In the genomic region with DNA sequence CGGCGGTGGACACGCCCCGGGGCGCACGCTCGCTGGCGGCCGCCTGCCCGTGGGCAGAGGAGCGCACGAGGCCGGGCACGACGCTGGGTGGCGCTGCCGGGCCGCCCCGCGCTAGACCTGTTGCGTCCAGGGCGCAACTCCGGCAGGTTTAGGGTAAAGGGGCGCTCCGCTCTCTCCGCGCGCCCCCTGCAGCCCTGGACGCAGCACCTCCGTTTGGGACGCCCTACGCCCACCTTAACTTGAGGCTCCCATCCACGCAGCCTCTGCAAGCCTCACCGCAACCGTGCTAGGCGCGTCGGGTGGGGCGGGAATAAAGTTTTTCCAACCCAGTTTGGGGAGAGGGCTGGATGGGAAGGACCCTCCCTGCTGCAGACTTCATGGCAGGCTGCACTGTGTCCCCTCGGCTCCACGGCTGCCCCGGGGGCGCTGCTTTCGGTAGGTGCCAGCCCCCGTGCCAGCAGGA, we compare ENCODE assay signal across 9 cellular contexts. TPM values are rescaled to one million over a fixed set of nuclear protein-coding genes. Genes with fewer than 3 reads are reported as not detected.
A peak's percentile ranks its signal among the peaks of the same experiment; 100 is the strongest.
DNase-seq lines count a peak whose midpoint lies in the region; ATAC-seq and TF ChIP-seq lines count a peak whose summit lies in the region.
"Had no signal": no experiment of that assay in that cellular context is flagged by ENCODE, and none has a peak within 500 bp of the region (broad histone marks: within the 10 kb centered on the region; RNA-seq: fewer than 3 reads in every experiment).

No MANE protein-coding gene starts in this region.

- H3K27me3 Mint-ChIP-seq in CD14-positive monocyte (ENCODE audit: low read depth in 3 of 3) (peaks cover 36 to 49% (median 48%) of the 10 kb centered on the region in 3 donors), activated B cell treated with CpG ODN at 0.5 μM for 24 hours (no peaks in the 10 kb centered on the region)
- H3K27me3 Mint-ChIP-seq in naive thymus-derived CD4-positive, alpha-beta T cell = peaks cover 15 to 38% (median 16%) of the 10 kb centered on the region in 5 donors

- H3K36me3 ChIP-seq in naive thymus-derived CD4-positive, alpha-beta T cell (ENCODE audit: control insufficient read depth in 2 of 3, insufficient read depth in 3 of 3, low read length in 3 of 3) = no peaks in the 10 kb centered on the region
- no peaks in the 10 kb centered on the region for H3K36me3 ChIP-seq in tibial artery

- no peaks in the 10 kb centered on the region for H3K4me1 ChIP-seq in naive thymus-derived CD4-positive, alpha-beta T cell (ENCODE audit: control insufficient read depth in 2 of 2, insufficient read depth in 2 of 2, low read length in 2 of 2)
- H3K4me1 ChIP-seq in tibial artery = peaks cover 0 to 23% (median 17%) of the 10 kb centered on the region in 4 donors

- intact Hi-C loops in CD14-positive monocyte (cut with micrococcal nuclease) (loop anchor here (1.0 to 5.0 kb wide), 4 partner anchors 80 to 335 kb away; no protein-coding TSS in a partner anchor), activated B cell treated with CpG ODN at 0.5 μM for 24 hours (cut with micrococcal nuclease) (loop anchor here (1.0 kb wide), 4 partner anchors 43 to 335 kb away; no protein-coding TSS in a partner anchor), tibial artery (cut with DNase I; ENCODE audit: low total_unique reads) (no loop called here)
- intact Hi-C loops in naive thymus-derived CD4-positive, alpha-beta T cell (cut with micrococcal nuclease) = no loop called here

- POLR2A ChIA-PET in activated B cell treated with CpG ODN at 0.5 μM for 24 hours (lab: Charles Lee) = interaction anchor here (0.7 to 2.2 kb wide), 2 partner anchors 81 to 388 kb away, joined by 4 to 10 read pairs; a partner anchor contains a TSS
- POLR2A ChIA-PET in naive thymus-derived CD4-positive, alpha-beta T cell (lab: Charles Lee) = no interaction called here

- H3K4me3 ChIP-seq in naive thymus-derived CD4-positive, alpha-beta T cell (ENCODE audit: low read length) = no peak overlapping the region
- H3K4me3 ChIP-seq in tibial artery = peak overlapping the region; percentile 38 to 49

- ATAC-seq in GM19438 (IDR thresholded peaks at IDR 0.05; ENCODE audit: low read depth, unreplicated experiment) = peak; percentile 54
- ATAC-seq in activated B cell treated with CpG ODN at 0.5 μM for 24 hours (ENCODE audit: low read depth) = peak; percentile 92
- ATAC-seq in naive thymus-derived CD4-positive, alpha-beta T cell = peak; percentile 90
- ATAC-seq in HG03196 (IDR thresholded peaks at IDR 0.05; ENCODE audit: unreplicated experiment) = no peak

- H3K4me1 Mint-ChIP-seq in CD14-positive monocyte = peaks cover 18% of the 10 kb centered on the region
- H3K4me1 Mint-ChIP-seq in activated B cell treated with CpG ODN at 0.5 μM for 24 hours = peaks cover 23% of the 10 kb centered on the region
- peaks cover 0 to 8% (median 3%) of the 10 kb centered on the region in 7 donors for H3K4me1 Mint-ChIP-seq in naive thymus-derived CD4-positive, alpha-beta T cell

- no peak overlapping the region for H3K27ac ChIP-seq in naive thymus-derived CD4-positive, alpha-beta T cell (ENCODE audit: low read depth, low read length)
- no peak overlapping the region for H3K27ac ChIP-seq in tibial artery

- H3K9me3 ChIP-seq in naive thymus-derived CD4-positive, alpha-beta T cell (ENCODE audit: control insufficient read depth in 2 of 3, low read length in 3 of 3) = no peaks in the 10 kb centered on the region
- H3K9me3 ChIP-seq in tibial artery = no peaks in the 10 kb centered on the region

- TF ChIP-seq CTCF in CD14-positive monocyte (IDR thresholded peaks at IDR 0.05) (peak; percentile 92), activated B cell treated with CpG ODN at 0.5 μM for 24 hours (IDR thresholded peaks at IDR 0.05) (no peak), tibial artery (IDR thresholded peaks at IDR 0.05) (peak; percentile 57 to 68)

- H3K4me3 Mint-ChIP-seq in CD14-positive monocyte (peak overlapping the region; percentile 77 to 86), activated B cell treated with CpG ODN at 0.5 μM for 24 hours (peak overlapping the region; percentile 78)
- H3K4me3 Mint-ChIP-seq in naive thymus-derived CD4-positive, alpha-beta T cell = peak overlapping the region in 2 of 10 donors; percentile 30 to 33
- H3K4me3 Mint-ChIP-seq: T-cell had no signal

- CTCF ChIA-PET in activated B cell treated with CpG ODN at 0.5 μM for 24 hours (lab: Charles Lee) = interaction anchor here (1.2 kb wide), 1 partner anchor 82 kb away, joined by 4 read pairs; no protein-coding TSS in a partner anchor
- CTCF ChIA-PET in naive thymus-derived CD4-positive, alpha-beta T cell (lab: Charles Lee) = no interaction called here

- DNase-seq in CD14-positive monocyte (ENCODE audit: low spot score) (peak; percentile 73), NCI-H1436 treated with DMSO at 0.1 percent for 48 hours (lab: John Stamatoyannopoulos, UW) (peak; percentile 52), activated B cell treated with CpG ODN at 0.5 μM for 24 hours (peak; percentile 69), fibroblast of gingiva (ENCODE audit: low read depth) (peak; percentile 36), tibial artery (peak; percentile 45 to 73)
- peak in 2 of 9 donors; percentile 29 to 71 for DNase-seq in naive thymus-derived CD4-positive, alpha-beta T cell

- H3K27ac Mint-ChIP-seq in CD14-positive monocyte = no peak overlapping the region
- H3K27ac Mint-ChIP-seq in activated B cell treated with CpG ODN at 0.5 μM for 24 hours = no peak overlapping the region
- no peak overlapping the region for H3K27ac Mint-ChIP-seq in naive thymus-derived CD4-positive, alpha-beta T cell
- H3K27ac Mint-ChIP-seq: T-cell had no signal

- no peaks in the 10 kb centered on the region for H3K27me3 ChIP-seq in naive thymus-derived CD4-positive, alpha-beta T cell (ENCODE audit: control insufficient read depth in 2 of 2, insufficient read depth in 2 of 2, low read length in 2 of 2)
- H3K27me3 ChIP-seq in tibial artery = peaks cover 0 to 34% of the 10 kb centered on the region in 2 donors

- H3K9me3 Mint-ChIP-seq in CD14-positive monocyte (peaks cover 0 to 10% (median 4%) of the 10 kb centered on the region in 7 donors), activated B cell treated with CpG ODN at 0.5 μM for 24 hours (peaks cover 5% of the 10 kb centered on the region)
- peaks cover 0 to 10% (median 6%) of the 10 kb centered on the region in 11 donors for H3K9me3 Mint-ChIP-seq in naive thymus-derived CD4-positive, alpha-beta T cell

- peaks cover 0 to 2% of the 10 kb centered on the region in 2 donors for H3K36me3 Mint-ChIP-seq in CD14-positive monocyte
- no peaks in the 10 kb centered on the region for H3K36me3 Mint-ChIP-seq in activated B cell treated with CpG ODN at 0.5 μM for 24 hours (ENCODE audit: low read depth)
- peaks cover 0 to 4% (median 0%) of the 10 kb centered on the region in 5 donors for H3K36me3 Mint-ChIP-seq in naive thymus-derived CD4-positive, alpha-beta T cell
- H3K36me3 Mint-ChIP-seq: T-cell had no signal

RNA-seq across cellular contexts. Expression of a gene that starts 0.3 kb away (rescaled TPM):
- 1 to 10 TPM in 1 of 2 donors, under 1 TPM in 1; 0.81 to 1.1 TPM for polyA plus RNA-seq in CD14-positive monocyte
- 21.2 and 25.4 TPM in 2 replicates for total RNA-seq in activated B cell treated with CpG ODN at 0.5 μM for 24 hours
- 1 to 10 TPM in 1 of 5 experiments, under 1 TPM in 2, not detected in 2; 0.08 to 3.6 (median 0.24) TPM for total RNA-seq in naive thymus-derived CD4-positive, alpha-beta T cell
- polyA plus RNA-seq in naive thymus-derived CD4-positive, alpha-beta T cell = not detected

RNA-seq across cellular contexts. Expression of a gene that starts 54.0 kb away (rescaled TPM):
- 1 to 10 TPM; 8.2 to 9.0 TPM for polyA plus RNA-seq in CD14-positive monocyte
- total RNA-seq in activated B cell treated with CpG ODN at 0.5 μM for 24 hours = 7.4 and 8.3 TPM in 2 replicates
- total RNA-seq in naive thymus-derived CD4-positive, alpha-beta T cell = 10 to 100 TPM in 1 of 5 experiments, 1 to 10 TPM in 1, under 1 TPM in 3; 0.49 to 14.3 (median 0.64) TPM
- not detected for polyA plus RNA-seq in naive thymus-derived CD4-positive, alpha-beta T cell

Comparison
In these comparisons a context has a peak if more than half of its experiments do, and no peak if none do; other contexts are left out.
1. intact Hi-C loops: an anchor here in CD14-positive monocyte (1.0 to 5.0 kb wide) and activated B cell treated with CpG ODN at 0.5 μM for 24 hours (1.0 kb wide); none called in naive thymus-derived CD4-positive, alpha-beta T cell and tibial artery.